In genomic region chr10:87757685-87758084, GRCh38 we compare ENCODE assay signal across 13 cellular contexts.
"Had no signal": no experiment of that assay in that cellular context is flagged by ENCODE, and none has a peak within 500 bp of the region (broad histone marks: within the 10 kb centered on the region; RNA-seq: fewer than 3 reads in every experiment).

No MANE protein-coding gene starts in this region.

- H3K4me1 Mint-ChIP-seq: immature natural killer cell, neural progenitor cell had no signal

- H3K4me3 ChIP-seq: neural progenitor cell, ovary, right atrium auricular region had no signal

- H3K27ac ChIP-seq: foreskin keratinocyte, neural progenitor cell, ovary, right atrium auricular region had no signal

- ATAC-seq: effector memory CD8-positive, alpha-beta T cell; foreskin keratinocyte; naive thymus-derived CD8-positive, alpha-beta T cell had no signal

- H3K9me3 Mint-ChIP-seq: dendritic cell treated with granulocyte-macrophage colony-stimulating factor and Interleukin-4, amounts not matched to agents 40 ng/mL and 50 ng/mL, for 4 days; effector memory CD8-positive, alpha-beta T cell; immature natural killer cell; naive thymus-derived CD8-positive, alpha-beta T cell; neural progenitor cell had no signal

- H3K4me3 Mint-ChIP-seq: dendritic cell treated with granulocyte-macrophage colony-stimulating factor and Interleukin-4, amounts not matched to agents 40 ng/mL and 50 ng/mL, for 4 days; effector memory CD8-positive, alpha-beta T cell; immature natural killer cell; naive thymus-derived CD8-positive, alpha-beta T cell; neural progenitor cell had no signal

- H3K36me3 ChIP-seq: ovary had no signal

- H3K9me3 ChIP-seq: ovary, right atrium auricular region had no signal

- H3K4me1 ChIP-seq: neural progenitor cell, right atrium auricular region had no signal

- H3K27me3 Mint-ChIP-seq: dendritic cell treated with granulocyte-macrophage colony-stimulating factor and Interleukin-4, amounts not matched to agents 40 ng/mL and 50 ng/mL, for 4 days; effector memory CD8-positive, alpha-beta T cell; naive thymus-derived CD8-positive, alpha-beta T cell had no signal

- DNase-seq: effector memory CD8-positive, alpha-beta T cell; foreskin keratinocyte; immature natural killer cell; naive thymus-derived CD8-positive, alpha-beta T cell; nucleus accumbens; ovary; small intestine; stimulated activated CD4-positive, alpha-beta T cell treated with anti-CD3 and anti-CD28 coated beads, Interleukin-12 subunit alpha, Interleukin-12 subunit beta, amount 100 ng/mL, for 4 hours; stimulated activated naive CD4-positive, alpha-beta T cell treated with Interleukin-2 at 50 U/mL for 16 hours; trophoblast cell had no signal

- H3K27me3 ChIP-seq: foreskin keratinocyte, neural progenitor cell, ovary, right atrium auricular region had no signal

- H3K27ac Mint-ChIP-seq: dendritic cell treated with granulocyte-macrophage colony-stimulating factor and Interleukin-4, amounts not matched to agents 40 ng/mL and 50 ng/mL, for 4 days; neural progenitor cell had no signal
